1 cellular context compared by ENCODE assay signal in the genomic region with DNA sequence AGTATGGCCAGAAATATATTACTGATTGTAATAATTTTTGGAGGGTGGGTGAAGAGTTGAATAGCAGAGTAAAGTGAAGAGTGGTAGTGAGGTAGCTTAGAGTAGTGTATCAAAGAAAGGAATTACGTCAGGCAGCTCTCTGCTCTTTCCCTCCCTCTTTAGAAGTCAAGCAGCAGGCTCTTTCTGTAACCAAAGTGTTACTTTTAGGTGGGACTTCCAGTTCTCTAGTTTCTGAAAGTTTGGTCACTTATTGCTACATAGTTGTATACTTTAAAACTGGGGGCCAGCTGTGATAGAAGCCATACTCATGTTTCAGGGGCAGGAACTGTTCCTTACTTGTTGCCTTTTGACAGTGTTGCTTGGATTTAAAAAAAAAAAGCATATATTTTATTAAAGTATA.
TF ChIP-seq lines count a peak whose summit lies in the region.

No MANE protein-coding gene starts in this region.

TF ChIP-seq in WTC11, 78 proteins besides CTCF, POLR2A, EP300 and RAD21 (continued from another document):
- TF ChIP-seq ARID4B (CRISPR knock-in tag; IDR thresholded peaks at IDR 0.05; ENCODE audit: borderline replicate concordance) (no peak), ZBTB43 (CRISPR knock-in tag; IDR thresholded peaks at IDR 0.05) (no peak)
